Comparison of ENCODE assay signal across 8 cellular contexts in genomic region chr16:74606521-74607309, GRCh38. TPM values are rescaled to one million over a fixed set of nuclear protein-coding genes. Genes with fewer than 3 reads are reported as not detected.
DNase-seq lines count a peak whose midpoint lies in the region; ATAC-seq and TF ChIP-seq lines count a peak whose summit lies in the region.

TSS of gene GLG1 (minus strand) at chr16:74607114. CDS start at chr16:74607094, 20 bp downstream.

- peak within 1 kb of the TSS; percentile 93 for H3K14ac ChIP-seq in H9 (ENCODE audit: insufficient read depth, low read length)

- TF ChIP-seq POLR2A in gastroesophageal sphincter (IDR thresholded peaks at IDR 0.05) = peak; percentile 93 to 94

- H3K27me3 ChIP-seq in H9 (ENCODE audit: insufficient read depth, low read length) = no peaks in the 10 kb centered on the region
- H3K27me3 ChIP-seq in gastroesophageal sphincter = no peaks in the 10 kb centered on the region

- no CpG with 5 or more reads among the region's 77 CpGs for WGBS in H9 (ENCODE audit: extremely low coverage, insufficient read length, low lambda C conversion rate)
- 0% methylated on average over 1 of the region's 77 CpGs; no CpG with 5 or more reads in 1 of the 2 donors for WGBS in gastroesophageal sphincter (ENCODE audit: low coverage in 1 of 2), 2 donors

- H3T11ph ChIP-seq in H9 (ENCODE audit: low read length) = no peak within 1 kb of the TSS

- peak within 1 kb of the TSS; percentile 21 for H2BK5ac ChIP-seq in H9 (ENCODE audit: insufficient read length, low read length)

- no peaks in the 10 kb centered on the region for H3K27me3 Mint-ChIP-seq in H9 (ENCODE audit: low read depth)
- no peaks in the 10 kb centered on the region for H3K27me3 Mint-ChIP-seq in activated naive CD4-positive, alpha-beta T cell treated with anti-CD3 and anti-CD28 coated beads, Interleukin-2, amount 10 ng/mL, durations not matched to agents 7 days and 5 days

- H3K9me3 Mint-ChIP-seq in H9 = no peaks in the 10 kb centered on the region; a peak in 1 of 5 replicates
- H3K9me3 Mint-ChIP-seq in activated naive CD4-positive, alpha-beta T cell treated with anti-CD3 and anti-CD28 coated beads, Interleukin-2, amount 10 ng/mL, durations not matched to agents 7 days and 5 days = peaks cover 3% of the 10 kb centered on the region

- no peak within 1 kb of the TSS for H3K56ac ChIP-seq in H9 (ENCODE audit: insufficient read length, low read depth, low read length)

- H3K23me2 ChIP-seq in H9 (ENCODE audit: insufficient read length, low read depth, low read length, poor library complexity, severe bottlenecking) = peaks cover 8% of the 10 kb centered on the region

- H3K4me1 ChIP-seq in H9 (ENCODE audit: insufficient read depth, low read length) (peaks cover 4% of the 10 kb centered on the region; the same call in 1 of the 2 replicates), gastroesophageal sphincter (peaks cover 5 to 55% (median 16%) of the 10 kb centered on the region in 3 donors)

- H3K9ac ChIP-seq in H9 (ENCODE audit: extremely low read depth, insufficient read length, low read length) (peak within 1 kb of the TSS; percentile 95), SK-N-MC (ENCODE audit: insufficient read length) (peak within 1 kb of the TSS; percentile 88)

- H2BK12ac ChIP-seq in H9 (ENCODE audit: insufficient read length, low read depth, low read length) = no peak within 1 kb of the TSS

- H3K4me3 Mint-ChIP-seq in H9 = peak within 1 kb of the TSS; percentile 97 to 98
- H3K4me3 Mint-ChIP-seq in activated naive CD4-positive, alpha-beta T cell treated with anti-CD3 and anti-CD28 coated beads, Interleukin-2, amount 10 ng/mL, durations not matched to agents 7 days and 5 days = peak within 1 kb of the TSS; percentile 99

- H3K4ac ChIP-seq in H9 (ENCODE audit: low read depth, low read length) = no peak within 1 kb of the TSS

- no peak within 1 kb of the TSS for H2BK120ac ChIP-seq in H9 (ENCODE audit: low read depth, low read length, poor library complexity, severe bottlenecking)

- no peak within 1 kb of the TSS for H2AK5ac ChIP-seq in H9 (ENCODE audit: insufficient read length, low read length)

- peak; percentile 98 for ATAC-seq in gastroesophageal sphincter

- H2BK20ac ChIP-seq in H9 (ENCODE audit: low read depth, low read length, poor library complexity, severe bottlenecking) = no peak within 1 kb of the TSS

- CTCF ChIA-PET in activated naive CD4-positive, alpha-beta T cell treated with anti-CD3 and anti-CD28 coated beads, Interleukin-2, amount 10 ng/mL, durations not matched to agents 7 days and 5 days (lab: Charles Lee) = no interaction called here

- H3K4me3 ChIP-seq in SK-N-MC (peak within 1 kb of the TSS; percentile 91), gastroesophageal sphincter (peak within 1 kb of the TSS; percentile 68 to 75)

- H3K79me1 ChIP-seq in H9 (ENCODE audit: insufficient read depth, low read depth, low read length, poor library complexity, severe bottlenecking) = no peaks in the 10 kb centered on the region

- no peak for TF ChIP-seq EP300 in gastroesophageal sphincter (IDR thresholded peaks at IDR 0.05)

- no peak for TF ChIP-seq CTCF in H9 (conservative IDR thresholded peaks at IDR 0.05)
- TF ChIP-seq CTCF in gastroesophageal sphincter (IDR thresholded peaks at IDR 0.05) = no peak

- H3K27ac ChIP-seq in H9 (ENCODE audit: insufficient read length, low read depth, low read length) = peak within 1 kb of the TSS; percentile 46
- H3K27ac ChIP-seq in SK-N-MC = peak within 1 kb of the TSS; percentile 90
- H3K27ac ChIP-seq in gastroesophageal sphincter = peak within 1 kb of the TSS; percentile 82 to 98 (median 91)

- H4K91ac ChIP-seq in H9 (ENCODE audit: insufficient read length, low read depth, low read length) = peak within 1 kb of the TSS; percentile 31

- H3K36me3 ChIP-seq in SK-N-MC (ENCODE audit: insufficient read depth, low read length) = peaks cover 4% of the 10 kb centered on the region; the same call in 1 of the 2 replicates
- H3K36me3 ChIP-seq in gastroesophageal sphincter = no peaks in the 10 kb centered on the region

- H3K18ac ChIP-seq in H9 (ENCODE audit: insufficient read length, low read depth, low read length) = peak within 1 kb of the TSS; percentile 89

- no peak within 1 kb of the TSS for H2AFZ ChIP-seq in H9 (ENCODE audit: low read length)

- peaks cover 24% of the 10 kb centered on the region; the same call in 1 of the 2 replicates for H3K79me2 ChIP-seq in H9 (ENCODE audit: insufficient read depth, low read length)

- H3K23ac ChIP-seq in H9 (ENCODE audit: insufficient read length, low read depth, low read length) = no peak within 1 kb of the TSS

- H3K36me3 Mint-ChIP-seq in H9 (ENCODE audit: insufficient read depth in 1 of 3, low read depth in 3 of 3) = peaks cover 2 to 5% (median 4%) of the 10 kb centered on the region in 3 experiments; a peak in 5 of 7 replicates
- peaks cover 31% of the 10 kb centered on the region for H3K36me3 Mint-ChIP-seq in activated naive CD4-positive, alpha-beta T cell treated with anti-CD3 and anti-CD28 coated beads, Interleukin-2, amount 10 ng/mL, durations not matched to agents 7 days and 5 days

- H4K20me1 ChIP-seq in H9 (ENCODE audit: control insufficient read depth, insufficient read depth, insufficient read length) = no peaks in the 10 kb centered on the region

- H4K8ac ChIP-seq in H9 (replicated peaks; ENCODE audit: insufficient read length, low read depth, low read length) = no peak within 1 kb of the TSS

- peak within 1 kb of the TSS; percentile 84 for H3K4me2 ChIP-seq in H9 (ENCODE audit: insufficient read depth, insufficient read length, low read length)

- H2BK15ac ChIP-seq in H9 (ENCODE audit: low read depth, low read length) = no peak within 1 kb of the TSS

- peaks cover 38 to 44% of the 10 kb centered on the region in 2 experiments for H3K4me1 Mint-ChIP-seq in H9
- H3K4me1 Mint-ChIP-seq in activated naive CD4-positive, alpha-beta T cell treated with anti-CD3 and anti-CD28 coated beads, Interleukin-2, amount 10 ng/mL, durations not matched to agents 7 days and 5 days = peaks cover 73% of the 10 kb centered on the region

- peak within 1 kb of the TSS; percentile 25 for H4K5ac ChIP-seq in H9 (ENCODE audit: insufficient read length, low read depth, low read length)

- DNase-seq in GDM1 (lab: John Stamatoyannopoulos, UW) (peak; percentile 71), H9 (peak; percentile 89), M059J (ENCODE audit: low read depth) (peak; percentile 85), SK-N-MC (ENCODE audit: low read depth, low spot score) (no peak), nucleus accumbens (lab: John Stamatoyannopoulos, UW) (peak in 55 of 56 donors; percentile 40 to 94 (median 85)), superior temporal gyrus (ENCODE audit: extremely low spot score) (peak; percentile 92)
- peak; percentile 94 for DNase-seq in activated naive CD4-positive, alpha-beta T cell treated with anti-CD3 and anti-CD28 coated beads, Interleukin-2, amount 10 ng/mL, durations not matched to agents 7 days and 5 days

- no peaks in the 10 kb centered on the region for H3K9me3 ChIP-seq in H9 (ENCODE audit: control insufficient read depth, low read depth, low read length)
- H3K9me3 ChIP-seq in SK-N-MC (ENCODE audit: low read depth, low read length) = no peaks in the 10 kb centered on the region
- no peaks in the 10 kb centered on the region for H3K9me3 ChIP-seq in gastroesophageal sphincter

- peak within 1 kb of the TSS; percentile 94 to 99 (median 99) for H3K27ac Mint-ChIP-seq in H9
- peak within 1 kb of the TSS; percentile 97 for H3K27ac Mint-ChIP-seq in activated naive CD4-positive, alpha-beta T cell treated with anti-CD3 and anti-CD28 coated beads, Interleukin-2, amount 10 ng/mL, durations not matched to agents 7 days and 5 days

RNA-seq across cellular contexts. Expression of gene GLG1, which starts in this region (rescaled TPM):
- total RNA-seq in H9 (2021) = 133 and 135 TPM in 2 replicates
- 61.7 and 113 TPM in 2 replicates for total RNA-seq in M059J (2014; rRNA removed; shearing (Covaris generic))
- total RNA-seq in gastroesophageal sphincter = 100 to 1,000 TPM; 121 to 151 (median 139) TPM
